In the genomic region with DNA sequence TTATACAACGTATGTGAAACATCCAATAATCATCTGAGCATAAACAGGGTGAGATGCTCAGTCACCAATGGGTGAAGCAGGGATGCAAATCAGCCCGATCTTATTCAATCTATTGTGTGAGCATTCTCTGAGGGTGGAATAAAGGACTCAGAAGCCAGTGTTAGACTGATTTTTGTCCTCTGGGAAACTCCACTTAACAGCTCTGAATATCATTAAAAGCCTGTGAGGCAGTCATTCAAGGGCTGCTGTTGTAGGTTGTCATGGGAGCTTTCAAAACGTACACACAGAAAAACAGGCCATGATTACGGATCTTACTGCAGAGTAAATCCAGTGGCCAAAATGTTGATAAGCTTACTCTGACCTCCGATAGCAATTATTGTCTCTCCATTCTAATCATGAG, we compare ENCODE assay signal across 18 cellular contexts.
DNase-seq lines count a peak whose midpoint lies in the region; ATAC-seq and TF ChIP-seq lines count a peak whose summit lies in the region.
"Had no signal": no experiment of that assay in that cellular context is flagged by ENCODE, and none has a peak within 500 bp of the region (broad histone marks: within the 10 kb centered on the region; RNA-seq: fewer than 3 reads in every experiment).

No MANE protein-coding gene starts in this region.

- 50% methylated on average over 5 of the region's 5 CpGs for WGBS in right cardiac atrium
- WGBS in testis, 2 donors: 86 to 87% methylated on average over 5 of the region's 5 CpGs

- intact Hi-C loops in right cardiac atrium (cut with DNase I) (no loop called here), testis (cut with DNase I; ENCODE audit: low total_unique reads) (no loop called here)

- ATAC-seq in right cardiac atrium: peak; percentile 62 to 68
- no peak for ATAC-seq in HG03565 (IDR thresholded peaks at IDR 0.05; ENCODE audit: unreplicated experiment)
- ATAC-seq: activated T-cell treated with anti-CD3 and anti-CD28 coated beads, Interleukin-2, amount 50 U/mL, for 72 hours; gastrocnemius medialis had no signal

- no peak for TF ChIP-seq POLR2A in testis (IDR thresholded peaks at IDR 0.05)

- H3K27ac ChIP-seq in right cardiac atrium (ENCODE audit: low read length) (no peak overlapping the region), testis (no peak overlapping the region)
- H3K27ac ChIP-seq: adrenal gland, gastrocnemius medialis, prostate gland had no signal

- H3K27me3 ChIP-seq in right cardiac atrium (ENCODE audit: control insufficient read depth, insufficient read depth) (no peaks in the 10 kb centered on the region), testis (no peaks in the 10 kb centered on the region)
- H3K27me3 ChIP-seq: adrenal gland, gastrocnemius medialis had no signal

- no peaks in the 10 kb centered on the region for H3K36me3 ChIP-seq in testis (ENCODE audit: low read depth, missing control alignments)
- H3K36me3 ChIP-seq: adrenal gland, gastrocnemius medialis, prostate gland had no signal

- no peak for TF ChIP-seq CTCF in testis (IDR thresholded peaks at IDR 0.05)

- H3K9me3 ChIP-seq in right cardiac atrium (ENCODE audit: control insufficient read depth, low read length) (no peaks in the 10 kb centered on the region), testis (no peaks in the 10 kb centered on the region)
- H3K9me3 ChIP-seq: adrenal gland, gastrocnemius medialis, prostate gland had no signal

- H3K4me1 ChIP-seq in right cardiac atrium (ENCODE audit: control insufficient read depth, insufficient read depth, low read length) (peaks cover 5% of the 10 kb centered on the region), testis (no peaks in the 10 kb centered on the region)
- H3K4me1 ChIP-seq: gastrocnemius medialis, prostate gland had no signal

- H3K4me3 ChIP-seq in right cardiac atrium (ENCODE audit: low read length) (no peak overlapping the region), testis (no peak overlapping the region)
- H3K4me3 ChIP-seq: adrenal gland, gastrocnemius medialis, prostate gland had no signal

- peak; percentile 38 for DNase-seq in NCI-H345 (lab: John Stamatoyannopoulos, UW)
- no peak for DNase-seq in NCI-H345 treated with DMSO at 0.1 percent for 48 hours (lab: John Stamatoyannopoulos, UW; ENCODE audit: unreplicated experiment)
- peak; percentile 34 for DNase-seq in NCI-H748 treated with DMSO at 0.1 percent for 48 hours (lab: John Stamatoyannopoulos, UW)
- no peak for DNase-seq in right cardiac atrium
- peak; percentile 55 for DNase-seq in retina
- DNase-seq in testis: no peak
- DNase-seq in anterior cingulate cortex (lab: John Stamatoyannopoulos, UW): no peak
- DNase-seq: activated CD4-positive, alpha-beta T cell treated with anti-CD3 and anti-CD28 coated beads, Interleukin-2, amount 10 ng/mL, durations not matched to agents 7 days and 5 days; activated T-cell treated with anti-CD3 and anti-CD28 coated beads, Interleukin-2, amount 50 U/mL, for 72 hours; CD4-positive, alpha-beta T cell; gastrocnemius medialis; islet precursor cell; Karpas-422; NCI-H146; substantia nigra had no signal

Comparison
In these comparisons a context has a peak if more than half of its experiments do, and no peak if none do; other contexts are left out.
1. DNase-seq: peak in NCI-H345 (single experiment), NCI-H748 treated with DMSO at 0.1 percent for 48 hours (single experiment) and retina (single experiment); none in NCI-H345 treated with DMSO at 0.1 percent for 48 hours (single experiment), right cardiac atrium (0 of 3), testis (single experiment) and anterior cingulate cortex (0 of 58).